29 cellular contexts compared by ENCODE assay signal in the genomic region with DNA sequence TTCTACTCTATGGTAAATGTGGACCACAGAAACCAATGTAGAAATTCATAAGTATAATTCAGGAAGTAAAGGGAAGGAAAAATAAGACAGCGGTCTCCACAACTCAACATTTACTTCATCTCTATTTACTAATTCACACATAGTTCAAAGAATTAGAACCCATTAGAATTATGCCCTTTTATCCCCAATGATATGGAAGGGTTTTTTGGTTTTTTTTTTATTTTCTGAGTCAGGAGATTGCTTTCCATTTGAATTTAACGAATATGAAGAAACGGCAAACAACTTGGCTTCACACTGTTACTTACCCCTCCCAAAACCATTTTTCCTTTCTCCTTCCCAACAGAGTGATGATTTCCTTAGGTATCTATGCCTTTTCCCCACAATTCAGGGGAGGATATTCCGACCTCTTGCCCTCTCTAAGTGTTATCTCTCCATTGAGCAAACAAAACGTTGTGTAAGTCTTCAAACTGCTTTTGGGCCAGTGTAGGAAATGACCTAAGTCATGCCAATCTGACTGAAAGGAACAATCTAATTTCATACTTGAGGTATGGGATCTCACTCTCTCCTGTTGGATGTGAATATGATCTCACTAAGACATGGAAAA.
"Had no signal": no experiment of that assay in that cellular context is flagged by ENCODE, and none has a peak within 500 bp of the region (broad histone marks: within the 10 kb centered on the region; RNA-seq: fewer than 3 reads in every experiment).

No MANE protein-coding gene starts in this region.

- H3K9me3 Mint-ChIP-seq: activated CD4-positive, alpha-beta memory T cell treated with anti-CD3 and anti-CD28 coated beads, Interleukin-2, amount 10 ng/mL, durations not matched to agents 7 days and 5 days; activated CD4-positive, alpha-beta T cell treated with anti-CD3 and anti-CD28 coated beads, Interleukin-2, amount 10 ng/mL, durations not matched to agents 7 days and 5 days; activated naive CD4-positive, alpha-beta T cell treated with anti-CD3 and anti-CD28 coated beads, Interleukin-2, amount 10 ng/mL, durations not matched to agents 7 days and 5 days; activated naive CD8-positive, alpha-beta T cell treated with anti-CD3 and anti-CD28 coated beads, Interleukin-2, amount 10 ng/mL, durations not matched to agents 7 days and 5 days; activated T-cell treated with anti-CD3 and anti-CD28 coated beads, Interleukin-2, amount 50 U/mL, for 24 hours; activated T-cell treated with anti-CD3 and anti-CD28 coated beads, Interleukin-2, amount 50 U/mL, for 72 hours; effector memory CD8-positive, alpha-beta T cell had no signal

- H3K4me1 ChIP-seq: body of pancreas, esophagus muscularis mucosa, gastroesophageal sphincter, heart right ventricle had no signal

- H3K9me3 ChIP-seq: body of pancreas, esophagus muscularis mucosa, gastroesophageal sphincter, heart right ventricle had no signal

- H3K4me3 Mint-ChIP-seq: activated CD4-positive, alpha-beta memory T cell treated with anti-CD3 and anti-CD28 coated beads, Interleukin-2, amount 10 ng/mL, durations not matched to agents 7 days and 5 days; activated CD4-positive, alpha-beta T cell treated with anti-CD3 and anti-CD28 coated beads, Interleukin-2, amount 10 ng/mL, durations not matched to agents 7 days and 5 days; activated naive CD4-positive, alpha-beta T cell treated with anti-CD3 and anti-CD28 coated beads, Interleukin-2, amount 10 ng/mL, durations not matched to agents 7 days and 5 days; activated naive CD8-positive, alpha-beta T cell treated with anti-CD3 and anti-CD28 coated beads, Interleukin-2, amount 10 ng/mL, durations not matched to agents 7 days and 5 days; activated T-cell treated with anti-CD3 and anti-CD28 coated beads, Interleukin-2, amount 50 U/mL, for 24 hours; activated T-cell treated with anti-CD3 and anti-CD28 coated beads, Interleukin-2, amount 50 U/mL, for 72 hours; effector memory CD8-positive, alpha-beta T cell had no signal

- H3K27ac Mint-ChIP-seq: activated CD4-positive, alpha-beta memory T cell treated with anti-CD3 and anti-CD28 coated beads, Interleukin-2, amount 10 ng/mL, durations not matched to agents 7 days and 5 days; activated CD4-positive, alpha-beta T cell treated with anti-CD3 and anti-CD28 coated beads, Interleukin-2, amount 10 ng/mL, durations not matched to agents 7 days and 5 days; activated naive CD4-positive, alpha-beta T cell treated with anti-CD3 and anti-CD28 coated beads, Interleukin-2, amount 10 ng/mL, durations not matched to agents 7 days and 5 days; activated naive CD4-positive, alpha-beta T cell treated with anti-CD3 and anti-CD28 coated beads, Interleukin-2, amount 50 U/mL, for 72 hours; activated naive CD8-positive, alpha-beta T cell treated with anti-CD3 and anti-CD28 coated beads, Interleukin-2, amount 10 ng/mL, durations not matched to agents 7 days and 5 days; activated T-cell treated with anti-CD3 and anti-CD28 coated beads, Interleukin-2, amount 50 U/mL, for 24 hours; activated T-cell treated with anti-CD3 and anti-CD28 coated beads, Interleukin-2, amount 50 U/mL, for 72 hours; effector memory CD8-positive, alpha-beta T cell had no signal

- DNase-seq: activated CD4-positive, alpha-beta memory T cell treated with anti-CD3 and anti-CD28 coated beads, Interleukin-2, amount 10 ng/mL, durations not matched to agents 7 days and 5 days; activated CD4-positive, alpha-beta T cell treated with anti-CD3 and anti-CD28 coated beads for 1 hour; activated CD4-positive, alpha-beta T cell treated with anti-CD3 and anti-CD28 coated beads for 4 hours; activated CD4-positive, alpha-beta T cell treated with anti-CD3 and anti-CD28 coated beads, Interleukin-2, amount 10 ng/mL, durations not matched to agents 7 days and 5 days; activated CD4-positive, alpha-beta T cell treated with anti-CD3 and anti-CD28 coated beads, Interleukin-2, amount 50 U/mL, for 4 hours; activated CD8-positive, alpha-beta memory T cell treated with anti-CD3 and anti-CD28 coated beads, Interleukin-2, amount 50 U/mL, for 48 hours; activated gamma-delta T cell; activated naive CD4-positive, alpha-beta T cell; activated naive CD4-positive, alpha-beta T cell treated with anti-CD3 and anti-CD28 coated beads, Interleukin-2, amount 10 ng/mL, durations not matched to agents 7 days and 5 days; activated naive CD8-positive, alpha-beta T cell treated with anti-CD3 and anti-CD28 coated beads, Interleukin-2, amount 10 ng/mL, durations not matched to agents 7 days and 5 days; activated T-cell treated with anti-CD3 and anti-CD28 coated beads for 4 hours; activated T-cell treated with anti-CD3 and anti-CD28 coated beads, Interleukin-2, amount 50 U/mL, for 24 hours; activated T-cell treated with anti-CD3 and anti-CD28 coated beads, Interleukin-2, amount 50 U/mL, for 72 hours; amniotic stem cell; anterior cingulate cortex; body of pancreas; caudate nucleus; cortex of kidney; dermis blood vessel endothelial cell; effector CD4-positive, alpha-beta T cell; effector memory CD8-positive, alpha-beta T cell; erythroblast; foreskin melanocyte; heart right ventricle; T-helper 2 cell had no signal

- H3K27ac ChIP-seq: body of pancreas, esophagus muscularis mucosa, gastroesophageal sphincter, heart right ventricle had no signal

- H3K4me1 Mint-ChIP-seq: activated CD4-positive, alpha-beta memory T cell treated with anti-CD3 and anti-CD28 coated beads, Interleukin-2, amount 10 ng/mL, durations not matched to agents 7 days and 5 days; activated CD4-positive, alpha-beta T cell treated with anti-CD3 and anti-CD28 coated beads, Interleukin-2, amount 10 ng/mL, durations not matched to agents 7 days and 5 days; activated naive CD4-positive, alpha-beta T cell treated with anti-CD3 and anti-CD28 coated beads, Interleukin-2, amount 10 ng/mL, durations not matched to agents 7 days and 5 days; activated naive CD8-positive, alpha-beta T cell treated with anti-CD3 and anti-CD28 coated beads, Interleukin-2, amount 10 ng/mL, durations not matched to agents 7 days and 5 days had no signal

- H3K27me3 ChIP-seq: body of pancreas, esophagus muscularis mucosa, gastroesophageal sphincter had no signal

- H3K4me3 ChIP-seq: body of pancreas, esophagus muscularis mucosa, gastroesophageal sphincter, heart right ventricle had no signal

- H3K36me3 ChIP-seq: esophagus muscularis mucosa, gastroesophageal sphincter, heart right ventricle had no signal

- H3K36me3 Mint-ChIP-seq: activated naive CD4-positive, alpha-beta T cell treated with anti-CD3 and anti-CD28 coated beads, Interleukin-2, amount 10 ng/mL, durations not matched to agents 7 days and 5 days; activated naive CD4-positive, alpha-beta T cell treated with anti-CD3 and anti-CD28 coated beads, Interleukin-2, amount 50 U/mL, for 72 hours; activated naive CD8-positive, alpha-beta T cell treated with anti-CD3 and anti-CD28 coated beads, Interleukin-2, amount 10 ng/mL, durations not matched to agents 7 days and 5 days had no signal

- FAIRE-seq: colon had no signal

- ATAC-seq: activated naive CD4-positive, alpha-beta T cell treated with anti-CD3 and anti-CD28 coated beads, Interleukin-2, amount 50 U/mL, for 72 hours; activated T-cell treated with anti-CD3 and anti-CD28 coated beads, Interleukin-2, amount 50 U/mL, for 72 hours; body of pancreas; effector memory CD8-positive, alpha-beta T cell; gastroesophageal sphincter; heart right ventricle had no signal
